ENCODE assay signal across 1 cellular context in the genomic region with DNA sequence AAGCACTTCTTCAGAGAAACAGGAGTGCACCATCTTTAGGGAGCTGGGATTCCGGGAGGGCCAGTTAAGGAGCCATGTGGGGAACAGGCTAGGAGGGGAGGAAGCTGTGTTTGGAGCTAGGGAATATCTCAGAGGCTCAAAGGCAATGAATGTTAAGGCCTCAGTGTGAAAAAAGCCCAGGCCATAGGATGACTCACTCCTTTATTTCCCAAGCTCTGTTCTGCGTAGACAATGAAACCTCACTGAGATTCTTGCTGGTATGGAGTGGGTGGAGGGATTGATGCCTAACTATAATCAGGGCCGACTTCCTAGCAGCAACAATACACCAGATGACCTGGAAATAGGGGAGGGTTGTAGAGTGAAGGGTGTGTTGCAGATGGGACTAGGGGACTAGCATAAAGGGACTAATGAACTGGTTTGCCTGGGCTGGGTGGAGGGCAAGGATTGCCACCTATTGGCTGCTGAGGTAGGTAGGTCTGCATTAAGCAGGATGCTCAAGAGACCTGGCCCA.
TF ChIP-seq lines count a peak whose summit lies in the region.

No MANE protein-coding gene starts in this region.

TF ChIP-seq in K562, 482 proteins besides CTCF, POLR2A, EP300 and RAD21 (continues in another document):
- TF ChIP-seq ZNF79 (CRISPR knock-in tag; IDR thresholded peaks at IDR 0.05; ENCODE audit: low read depth) = no peak
- TF ChIP-seq NR2C1 (IDR thresholded peaks at IDR 0.05) = no peak
- TF ChIP-seq NR2C1 (tag; IDR thresholded peaks at IDR 0.05) = no peak
- no peak for TF ChIP-seq BCL6 (CRISPR knock-in tag; IDR thresholded peaks at IDR 0.05)
- TF ChIP-seq ATF3 (IDR thresholded peaks at IDR 0.05) = peak; percentile 84
- no peak for TF ChIP-seq ATF3 (CRISPR knock-in tag; conservative IDR thresholded peaks at IDR 0.05)
- TF ChIP-seq ZNF134 (CRISPR knock-in tag; conservative IDR thresholded peaks at IDR 0.05) = no peak
- TF ChIP-seq MCM3 (IDR thresholded peaks at IDR 0.05) = no peak
- peak; percentile 60; the same call in 1 of the 2 replicates for TF ChIP-seq PHF21A (IDR thresholded peaks at IDR 0.05; ENCODE audit: borderline replicate concordance, low read depth)
- TF ChIP-seq U2AF2 (optimal IDR thresholded peaks at IDR 0.05; ENCODE audit: low read depth, low read length) = no peak
- 0 out of 2 replicates have a peak, but pooled peaks have one; percentile 9 for TF ChIP-seq CBFA2T2 (conservative IDR thresholded peaks at IDR 0.05)
- TF ChIP-seq, protein P1, sequence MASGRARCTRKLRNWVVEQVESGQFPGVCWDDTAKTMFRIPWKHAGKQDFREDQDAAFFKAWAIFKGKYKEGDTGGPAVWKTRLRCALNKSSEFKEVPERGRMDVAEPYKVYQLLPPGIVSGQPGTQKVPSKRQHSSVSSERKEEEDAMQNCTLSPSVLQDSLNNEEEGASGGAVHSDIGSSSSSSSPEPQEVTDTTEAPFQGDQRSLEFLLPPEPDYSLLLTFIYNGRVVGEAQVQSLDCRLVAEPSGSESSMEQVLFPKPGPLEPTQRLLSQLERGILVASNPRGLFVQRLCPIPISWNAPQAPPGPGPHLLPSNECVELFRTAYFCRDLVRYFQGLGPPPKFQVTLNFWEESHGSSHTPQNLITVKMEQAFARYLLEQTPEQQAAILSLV (tag; IDR thresholded peaks at IDR 0.05) = no peak
- no peak for TF ChIP-seq CHD4 (IDR thresholded peaks at IDR 0.05; ENCODE audit: insufficient read depth, insufficient replicate concordance, low read depth, low read length, poor library complexity, severe bottlenecking)
- no peak for TF ChIP-seq ZNF778 (CRISPR knock-in tag; IDR thresholded peaks at IDR 0.05)
- TF ChIP-seq CEBPB (tag; IDR thresholded peaks at IDR 0.05) = no peak
- peak; percentile 83 for TF ChIP-seq EGR1 (conservative IDR thresholded peaks at IDR 0.05)
- TF ChIP-seq, protein P2, sequence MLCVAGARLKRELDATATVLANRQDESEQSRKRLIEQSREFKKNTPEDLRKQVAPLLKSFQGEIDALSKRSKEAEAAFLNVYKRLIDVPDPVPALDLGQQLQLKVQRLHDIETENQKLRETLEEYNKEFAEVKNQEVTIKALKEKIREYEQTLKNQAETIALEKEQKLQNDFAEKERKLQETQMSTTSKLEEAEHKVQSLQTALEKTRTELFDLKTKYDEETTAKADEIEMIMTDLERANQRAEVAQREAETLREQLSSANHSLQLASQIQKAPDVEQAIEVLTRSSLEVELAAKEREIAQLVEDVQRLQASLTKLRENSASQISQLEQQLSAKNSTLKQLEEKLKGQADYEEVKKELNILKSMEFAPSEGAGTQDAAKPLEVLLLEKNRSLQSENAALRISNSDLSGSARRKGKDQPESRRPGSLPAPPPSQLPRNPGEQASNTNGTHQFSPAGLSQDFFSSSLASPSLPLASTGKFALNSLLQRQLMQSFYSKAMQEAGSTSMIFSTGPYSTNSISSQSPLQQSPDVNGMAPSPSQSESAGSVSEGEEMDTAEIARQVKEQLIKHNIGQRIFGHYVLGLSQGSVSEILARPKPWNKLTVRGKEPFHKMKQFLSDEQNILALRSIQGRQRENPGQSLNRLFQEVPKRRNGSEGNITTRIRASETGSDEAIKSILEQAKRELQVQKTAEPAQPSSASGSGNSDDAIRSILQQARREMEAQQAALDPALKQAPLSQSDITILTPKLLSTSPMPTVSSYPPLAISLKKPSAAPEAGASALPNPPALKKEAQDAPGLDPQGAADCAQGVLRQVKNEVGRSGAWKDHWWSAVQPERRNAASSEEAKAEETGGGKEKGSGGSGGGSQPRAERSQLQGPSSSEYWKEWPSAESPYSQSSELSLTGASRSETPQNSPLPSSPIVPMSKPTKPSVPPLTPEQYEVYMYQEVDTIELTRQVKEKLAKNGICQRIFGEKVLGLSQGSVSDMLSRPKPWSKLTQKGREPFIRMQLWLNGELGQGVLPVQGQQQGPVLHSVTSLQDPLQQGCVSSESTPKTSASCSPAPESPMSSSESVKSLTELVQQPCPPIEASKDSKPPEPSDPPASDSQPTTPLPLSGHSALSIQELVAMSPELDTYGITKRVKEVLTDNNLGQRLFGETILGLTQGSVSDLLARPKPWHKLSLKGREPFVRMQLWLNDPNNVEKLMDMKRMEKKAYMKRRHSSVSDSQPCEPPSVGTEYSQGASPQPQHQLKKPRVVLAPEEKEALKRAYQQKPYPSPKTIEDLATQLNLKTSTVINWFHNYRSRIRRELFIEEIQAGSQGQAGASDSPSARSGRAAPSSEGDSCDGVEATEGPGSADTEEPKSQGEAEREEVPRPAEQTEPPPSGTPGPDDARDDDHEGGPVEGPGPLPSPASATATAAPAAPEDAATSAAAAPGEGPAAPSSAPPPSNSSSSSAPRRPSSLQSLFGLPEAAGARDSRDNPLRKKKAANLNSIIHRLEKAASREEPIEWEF (CRISPR knock-in tag; IDR thresholded peaks at IDR 0.05) = no peak
- no peak for TF ChIP-seq KDM5B (IDR thresholded peaks at IDR 0.05; ENCODE audit: insufficient replicate concordance, low read depth, low read length)
- no peak for TF ChIP-seq NFIC (IDR thresholded peaks at IDR 0.05)
- TF ChIP-seq HDAC1 (IDR thresholded peaks at IDR 0.05) = peak in 1 of 2 experiments; percentile 68; a peak in 1 of 4 replicates
- no peak for TF ChIP-seq CREB3 (tag; conservative IDR thresholded peaks at IDR 0.05; ENCODE audit: low read depth)
- TF ChIP-seq FOXA3 (CRISPR knock-in tag; conservative IDR thresholded peaks at IDR 0.05 in 1 of 2, IDR thresholded peaks at IDR 0.05 in 1 of 2) = no peak
- TF ChIP-seq NR4A1 (CRISPR knock-in tag; IDR thresholded peaks at IDR 0.05) = no peak
- no peak for TF ChIP-seq NR4A1 (tag; IDR thresholded peaks at IDR 0.05)
- TF ChIP-seq, protein P3, sequence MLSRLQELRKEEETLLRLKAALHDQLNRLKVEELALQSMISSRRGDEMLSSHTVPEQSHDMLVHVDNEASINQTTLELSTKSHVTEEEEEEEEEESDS (CRISPR knock-in tag; IDR thresholded peaks at IDR 0.05) = no peak
- no peak for TF ChIP-seq ZBTB43 (CRISPR knock-in tag; IDR thresholded peaks at IDR 0.05)
- TF ChIP-seq FOXJ3 (CRISPR knock-in tag; IDR thresholded peaks at IDR 0.05) = no peak
- TF ChIP-seq TGIF2 (CRISPR knock-in tag; IDR thresholded peaks at IDR 0.05) = no peak
- no peak for TF ChIP-seq SMAD4 (CRISPR knock-in tag; conservative IDR thresholded peaks at IDR 0.05)
- TF ChIP-seq KDM1A (IDR thresholded peaks at IDR 0.05) = peak; percentile 94 to 95
- no peak for TF ChIP-seq PYGO2 (tag; IDR thresholded peaks at IDR 0.05)
- TF ChIP-seq ZFP36 (IDR thresholded peaks at IDR 0.05; ENCODE audit: low read depth, low read length, partially characterized antibody) = peak; percentile 50
- TF ChIP-seq CBX3 (IDR thresholded peaks at IDR 0.05; ENCODE audit: borderline replicate concordance in 1 of 2, low read length in 2 of 2) = no peak
- no peak for TF ChIP-seq NR2C2 (CRISPR knock-in tag; IDR thresholded peaks at IDR 0.05)
- TF ChIP-seq NR2C2 (tag; IDR thresholded peaks at IDR 0.05) = no peak
- TF ChIP-seq RCOR1 (IDR thresholded peaks at IDR 0.05; ENCODE audit: borderline replicate concordance in 1 of 2, low read depth in 2 of 2, low read length in 2 of 2) = peak; percentile 18 to 76; a peak in 3 of 4 replicates
- no peak for TF ChIP-seq HEY1 (CRISPR knock-in tag; IDR thresholded peaks at IDR 0.05; ENCODE audit: borderline replicate concordance)
- no peak for TF ChIP-seq BHLHE40 (IDR thresholded peaks at IDR 0.05; ENCODE audit: low read length)
- TF ChIP-seq, protein P4, sequence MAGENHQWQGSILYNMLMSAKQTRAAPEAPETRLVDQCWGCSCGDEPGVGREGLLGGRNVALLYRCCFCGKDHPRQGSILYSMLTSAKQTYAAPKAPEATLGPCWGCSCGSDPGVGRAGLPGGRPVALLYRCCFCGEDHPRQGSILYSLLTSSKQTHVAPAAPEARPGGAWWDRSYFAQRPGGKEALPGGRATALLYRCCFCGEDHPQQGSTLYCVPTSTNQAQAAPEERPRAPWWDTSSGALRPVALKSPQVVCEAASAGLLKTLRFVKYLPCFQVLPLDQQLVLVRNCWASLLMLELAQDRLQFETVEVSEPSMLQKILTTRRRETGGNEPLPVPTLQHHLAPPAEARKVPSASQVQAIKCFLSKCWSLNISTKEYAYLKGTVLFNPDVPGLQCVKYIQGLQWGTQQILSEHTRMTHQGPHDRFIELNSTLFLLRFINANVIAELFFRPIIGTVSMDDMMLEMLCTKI (IDR thresholded peaks at IDR 0.05; ENCODE audit: partially characterized antibody) = no peak
- no peak for TF ChIP-seq BCLAF1 (IDR thresholded peaks at IDR 0.05; ENCODE audit: borderline replicate concordance in 1 of 2, control insufficient read depth in 1 of 2, low read depth in 2 of 2, low read length in 1 of 2)
- no peak for TF ChIP-seq PCBP1 (IDR thresholded peaks at IDR 0.05; ENCODE audit: low read depth, low read length, poor library complexity, severe bottlenecking)
- TF ChIP-seq BRD4 (IDR thresholded peaks at IDR 0.05) = no peak
- TF ChIP-seq HDAC3 (IDR thresholded peaks at IDR 0.05; ENCODE audit: borderline replicate concordance, partially characterized antibody) = no peak
- TF ChIP-seq BRF2 (IDR thresholded peaks at IDR 0.05; ENCODE audit: borderline replicate concordance, insufficient read depth, insufficient read length) = no peak
- TF ChIP-seq, protein P5, sequence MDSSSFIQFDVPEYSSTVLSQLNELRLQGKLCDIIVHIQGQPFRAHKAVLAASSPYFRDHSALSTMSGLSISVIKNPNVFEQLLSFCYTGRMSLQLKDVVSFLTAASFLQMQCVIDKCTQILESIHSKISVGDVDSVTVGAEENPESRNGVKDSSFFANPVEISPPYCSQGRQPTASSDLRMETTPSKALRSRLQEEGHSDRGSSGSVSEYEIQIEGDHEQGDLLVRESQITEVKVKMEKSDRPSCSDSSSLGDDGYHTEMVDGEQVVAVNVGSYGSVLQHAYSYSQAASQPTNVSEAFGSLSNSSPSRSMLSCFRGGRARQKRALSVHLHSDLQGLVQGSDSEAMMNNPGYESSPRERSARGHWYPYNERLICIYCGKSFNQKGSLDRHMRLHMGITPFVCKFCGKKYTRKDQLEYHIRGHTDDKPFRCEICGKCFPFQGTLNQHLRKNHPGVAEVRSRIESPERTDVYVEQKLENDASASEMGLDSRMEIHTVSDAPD (CRISPR knock-in tag; IDR thresholded peaks at IDR 0.05) = no peak
- no peak for TF ChIP-seq ZBED1 (IDR thresholded peaks at IDR 0.05)
- TF ChIP-seq ZNF143 (CRISPR knock-in tag; IDR thresholded peaks at IDR 0.05) = 0 out of 2 replicates have a peak, but pooled peaks have one; percentile 15
- no peak for TF ChIP-seq ATF4 (CRISPR knock-in tag; IDR thresholded peaks at IDR 0.05)
- no peak for TF ChIP-seq ZNF274 (IDR thresholded peaks at IDR 0.05; ENCODE audit: borderline replicate concordance, low read depth, low read length)
